ENCODE assay signal across 2 cellular contexts in the genomic region with DNA sequence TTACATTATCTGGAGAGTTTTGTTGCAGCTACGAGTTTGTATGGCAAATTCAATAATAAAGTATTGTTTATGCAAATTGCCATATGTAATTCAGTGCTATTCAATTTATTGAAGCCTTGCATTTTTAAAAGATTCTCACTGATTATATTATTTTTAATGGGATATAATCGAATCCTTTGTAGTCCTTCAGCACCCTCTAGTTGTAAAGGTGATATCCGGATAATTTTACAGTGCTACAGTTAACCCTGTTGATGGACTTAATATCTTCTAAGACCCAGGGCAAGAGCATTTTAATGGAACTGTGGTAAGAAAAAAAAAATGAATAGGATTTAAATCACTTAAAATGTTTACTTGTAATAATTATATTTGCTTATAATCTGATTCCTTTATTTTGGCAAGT.
TF ChIP-seq lines count a peak whose summit lies in the region.

No MANE protein-coding gene starts in this region.

TF ChIP-seq in A549, 52 proteins besides CTCF, POLR2A, EP300 and RAD21 (continued from another document):
- TF ChIP-seq HMGXB4 (CRISPR knock-in tag; IDR thresholded peaks at IDR 0.05; ENCODE audit: borderline replicate concordance) = no peak

TF ChIP-seq in GM23338, 12 proteins besides CTCF, POLR2A, EP300 and RAD21 (continued from another document):
- no peak for TF ChIP-seq REST (IDR thresholded peaks at IDR 0.05; ENCODE audit: unreplicated experiment)
- TF ChIP-seq, protein P1, sequence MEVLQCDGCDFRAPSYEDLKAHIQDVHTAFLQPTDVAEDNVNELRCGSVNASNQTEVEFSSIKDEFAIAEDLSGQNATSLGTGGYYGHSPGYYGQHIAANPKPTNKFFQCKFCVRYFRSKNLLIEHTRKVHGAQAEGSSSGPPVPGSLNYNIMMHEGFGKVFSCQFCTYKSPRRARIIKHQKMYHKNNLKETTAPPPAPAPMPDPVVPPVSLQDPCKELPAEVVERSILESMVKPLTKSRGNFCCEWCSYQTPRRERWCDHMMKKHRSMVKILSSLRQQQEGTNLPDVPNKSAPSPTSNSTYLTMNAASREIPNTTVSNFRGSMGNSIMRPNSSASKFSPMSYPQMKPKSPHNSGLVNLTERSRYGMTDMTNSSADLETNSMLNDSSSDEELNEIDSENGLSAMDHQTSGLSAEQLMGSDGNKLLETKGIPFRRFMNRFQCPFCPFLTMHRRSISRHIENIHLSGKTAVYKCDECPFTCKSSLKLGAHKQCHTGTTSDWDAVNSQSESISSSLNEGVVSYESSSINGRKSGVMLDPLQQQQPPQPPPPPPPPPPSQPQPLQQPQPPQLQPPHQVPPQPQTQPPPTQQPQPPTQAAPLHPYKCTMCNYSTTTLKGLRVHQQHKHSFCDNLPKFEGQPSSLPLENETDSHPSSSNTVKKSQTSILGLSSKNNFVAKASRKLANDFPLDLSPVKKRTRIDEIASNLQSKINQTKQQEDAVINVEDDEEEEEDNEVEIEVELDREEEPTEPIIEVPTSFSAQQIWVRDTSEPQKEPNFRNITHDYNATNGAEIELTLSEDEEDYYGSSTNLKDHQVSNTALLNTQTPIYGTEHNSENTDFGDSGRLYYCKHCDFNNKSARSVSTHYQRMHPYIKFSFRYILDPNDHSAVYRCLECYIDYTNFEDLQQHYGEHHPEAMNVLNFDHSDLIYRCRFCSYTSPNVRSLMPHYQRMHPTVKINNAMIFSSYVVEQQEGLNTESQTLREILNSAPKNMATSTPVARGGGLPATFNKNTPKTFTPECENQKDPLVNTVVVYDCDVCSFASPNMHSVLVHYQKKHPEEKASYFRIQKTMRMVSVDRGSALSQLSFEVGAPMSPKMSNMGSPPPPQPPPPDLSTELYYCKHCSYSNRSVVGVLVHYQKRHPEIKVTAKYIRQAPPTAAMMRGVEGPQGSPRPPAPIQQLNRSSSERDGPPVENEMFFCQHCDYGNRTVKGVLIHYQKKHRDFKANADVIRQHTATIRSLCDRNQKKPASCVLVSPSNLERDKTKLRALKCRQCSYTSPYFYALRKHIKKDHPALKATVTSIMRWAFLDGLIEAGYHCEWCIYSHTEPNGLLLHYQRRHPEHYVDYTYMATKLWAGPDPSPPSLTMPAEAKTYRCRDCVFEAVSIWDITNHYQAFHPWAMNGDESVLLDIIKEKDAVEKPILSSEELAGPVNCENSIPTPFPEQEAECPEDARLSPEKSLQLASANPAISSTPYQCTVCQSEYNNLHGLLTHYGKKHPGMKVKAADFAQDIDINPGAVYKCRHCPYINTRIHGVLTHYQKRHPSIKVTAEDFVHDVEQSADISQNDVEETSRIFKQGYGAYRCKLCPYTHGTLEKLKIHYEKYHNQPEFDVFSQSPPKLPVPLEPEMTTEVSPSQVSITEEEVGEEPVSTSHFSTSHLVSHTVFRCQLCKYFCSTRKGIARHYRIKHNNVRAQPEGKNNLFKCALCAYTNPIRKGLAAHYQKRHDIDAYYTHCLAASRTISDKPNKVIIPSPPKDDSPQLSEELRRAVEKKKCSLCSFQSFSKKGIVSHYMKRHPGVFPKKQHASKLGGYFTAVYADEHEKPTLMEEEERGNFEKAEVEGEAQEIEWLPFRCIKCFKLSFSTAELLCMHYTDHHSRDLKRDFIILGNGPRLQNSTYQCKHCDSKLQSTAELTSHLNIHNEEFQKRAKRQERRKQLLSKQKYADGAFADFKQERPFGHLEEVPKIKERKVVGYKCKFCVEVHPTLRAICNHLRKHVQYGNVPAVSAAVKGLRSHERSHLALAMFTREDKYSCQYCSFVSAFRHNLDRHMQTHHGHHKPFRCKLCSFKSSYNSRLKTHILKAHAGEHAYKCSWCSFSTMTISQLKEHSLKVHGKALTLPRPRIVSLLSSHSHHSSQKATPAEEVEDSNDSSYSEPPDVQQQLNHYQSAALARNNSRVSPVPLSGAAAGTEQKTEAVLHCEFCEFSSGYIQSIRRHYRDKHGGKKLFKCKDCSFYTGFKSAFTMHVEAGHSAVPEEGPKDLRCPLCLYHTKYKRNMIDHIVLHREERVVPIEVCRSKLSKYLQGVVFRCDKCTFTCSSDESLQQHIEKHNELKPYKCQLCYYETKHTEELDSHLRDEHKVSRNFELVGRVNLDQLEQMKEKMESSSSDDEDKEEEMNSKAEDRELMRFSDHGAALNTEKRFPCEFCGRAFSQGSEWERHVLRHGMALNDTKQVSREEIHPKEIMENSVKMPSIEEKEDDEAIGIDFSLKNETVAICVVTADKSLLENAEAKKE (CRISPR knock-in tag; IDR thresholded peaks at IDR 0.05) = no peak
- TF ChIP-seq POLR2AphosphoS5 (IDR thresholded peaks at IDR 0.05; ENCODE audit: low read depth) = no peak
- no peak for TF ChIP-seq JUNB (IDR thresholded peaks at IDR 0.05; ENCODE audit: unreplicated experiment)
- no peak for TF ChIP-seq ETS1 (IDR thresholded peaks at IDR 0.05)
- TF ChIP-seq STAT1 (IDR thresholded peaks at IDR 0.05; ENCODE audit: unreplicated experiment) = no peak
TF ChIP-seq in GM23338: peak in this region for 0.
